In genomic region chr19:19427935-19428334, GRCh38 we compare ENCODE assay signal across 22 cellular contexts. TPM values are rescaled to one million over a fixed set of nuclear protein-coding genes. Genes with fewer than 3 reads are reported as not detected.
A peak's percentile ranks its signal among the peaks of the same experiment; 100 is the strongest.
DNase-seq lines count a peak whose midpoint lies in the region; ATAC-seq and TF ChIP-seq lines count a peak whose summit lies in the region.
"Had no signal": no experiment of that assay in that cellular context is flagged by ENCODE, and none has a peak within 500 bp of the region (broad histone marks: within the 10 kb centered on the region; RNA-seq: fewer than 3 reads in every experiment).

No MANE protein-coding gene starts in this region.

- WGBS in right cardiac atrium = 72% methylated on average over 5 of the region's 5 CpGs

- CTCF ChIA-PET in CD4-positive, alpha-beta memory T cell (lab: Charles Lee; ENCODE audit: partially characterized antibody) = no interaction called here
- CTCF ChIA-PET in WTC11 (lab: Charles Lee) = no interaction called here

- no peaks in the 10 kb centered on the region for H3K27me3 ChIP-seq in CD4-positive, alpha-beta memory T cell (ENCODE audit: insufficient read depth, low read length)
- H3K27me3 ChIP-seq in right cardiac atrium (ENCODE audit: control insufficient read depth, insufficient read depth) = no peaks in the 10 kb centered on the region
- H3K27me3 ChIP-seq: colonic mucosa, stomach, upper lobe of left lung had no signal

- H3K9me3 Mint-ChIP-seq in CD14-positive monocyte (no peaks in the 10 kb centered on the region), WTC11 (no peaks in the 10 kb centered on the region), natural killer cell (no peaks in the 10 kb centered on the region)
- peaks cover 0 to 2% (median 0%) of the 10 kb centered on the region in 8 donors for H3K9me3 Mint-ChIP-seq in CD4-positive, alpha-beta memory T cell

- H3K27ac ChIP-seq in CD4-positive, alpha-beta memory T cell (ENCODE audit: low read depth, low read length) = no peak overlapping the region
- no peak overlapping the region for H3K27ac ChIP-seq in right cardiac atrium (ENCODE audit: low read length)
- H3K27ac ChIP-seq: colonic mucosa, stomach had no signal

- ATAC-seq in WTC11 = no peak
- no peak for ATAC-seq in natural killer cell
- ATAC-seq in HG03139 (IDR thresholded peaks at IDR 0.05; ENCODE audit: unreplicated experiment) = no peak
- no peak for ATAC-seq in right cardiac atrium

- intact Hi-C loops in CD14-positive monocyte (cut with micrococcal nuclease) (no loop called here), natural killer cell (cut with micrococcal nuclease) (no loop called here), right cardiac atrium (cut with DNase I) (no loop called here)
- intact Hi-C loops in CD4-positive, alpha-beta memory T cell (cut with micrococcal nuclease) = no loop called here

- H3K4me3 Mint-ChIP-seq in CD14-positive monocyte = no peak overlapping the region
- peak overlapping the region in 1 of 8 donors; percentile 25 for H3K4me3 Mint-ChIP-seq in CD4-positive, alpha-beta memory T cell
- H3K4me3 Mint-ChIP-seq in WTC11 = no peak overlapping the region
- no peak overlapping the region for H3K4me3 Mint-ChIP-seq in natural killer cell

- TF ChIP-seq CTCF in CD14-positive monocyte (IDR thresholded peaks at IDR 0.05) (no peak), WTC11 (IDR thresholded peaks at IDR 0.05) (no peak), natural killer cell (IDR thresholded peaks at IDR 0.05) (no peak), GM13976 (IDR thresholded peaks at IDR 0.05; ENCODE audit: borderline replicate concordance, control extremely low read depth, extremely low read depth, insufficient read depth, missing control alignments) (no peak)

- in situ Hi-C loops in GM13976 (cut with MboI; ENCODE audit: low sequenced_read_pairs, unreplicated experiment) = no loop called here

- H3K36me3 Mint-ChIP-seq in CD14-positive monocyte = peaks cover 20 to 37% of the 10 kb centered on the region in 2 donors
- peaks cover 0 to 11% of the 10 kb centered on the region in 2 donors for H3K36me3 Mint-ChIP-seq in CD4-positive, alpha-beta memory T cell
- H3K36me3 Mint-ChIP-seq in WTC11 = no peaks in the 10 kb centered on the region
- no peaks in the 10 kb centered on the region for H3K36me3 Mint-ChIP-seq in natural killer cell

- H3K27me3 Mint-ChIP-seq in CD14-positive monocyte (ENCODE audit: low read depth in 3 of 3) (peaks cover 0 to 1% (median 0%) of the 10 kb centered on the region in 3 donors), WTC11 (ENCODE audit: low read depth) (no peaks in the 10 kb centered on the region), natural killer cell (ENCODE audit: low read depth in 2 of 2) (no peaks in the 10 kb centered on the region)
- no peaks in the 10 kb centered on the region for H3K27me3 Mint-ChIP-seq in CD4-positive, alpha-beta memory T cell

- no peak for DNase-seq in CD14-positive monocyte (ENCODE audit: low spot score)
- DNase-seq in CD4-positive, alpha-beta memory T cell = no peak
- DNase-seq in WTC11 (ENCODE audit: low spot score) = no peak
- no peak for DNase-seq in natural killer cell
- no peak for DNase-seq in activated gamma-delta T cell treated with Interleukin-2 at 50 U/mL for 16 hours
- no peak for DNase-seq in GM13976 (ENCODE audit: low spot score)
- no peak for DNase-seq in right cardiac atrium
- DNase-seq: activated CD4-positive, alpha-beta T cell treated with anti-CD3 and anti-CD28 coated beads, Interleukin-2, amount 50 U/mL, for 4 hours; colonic mucosa; head of caudate nucleus; IMR-90; NCI-H1436 treated with DMSO at 0.1 percent for 48 hours; NCI-H2171 treated with DMSO at 0.1 percent for 48 hours; NCI-H526 treated with DMSO at 0.1 percent for 48 hours; OCI-M1; Right ventricle myocardium superior; stimulated activated CD4-positive, alpha-beta T cell treated with anti-CD3 and anti-CD28 coated beads, Interleukin-4, amount 100 ng/mL, for 1 hour; stomach; T-helper 1 cell had no signal

- H3K4me1 Mint-ChIP-seq in CD14-positive monocyte (peaks cover 42% of the 10 kb centered on the region), WTC11 (peaks cover 43% of the 10 kb centered on the region), natural killer cell (peaks cover 61 to 78% of the 10 kb centered on the region in 2 donors)
- H3K4me1 Mint-ChIP-seq in CD4-positive, alpha-beta memory T cell = peaks cover 46 to 100% (median 75%) of the 10 kb centered on the region in 4 donors

- no peaks in the 10 kb centered on the region for H3K9me3 ChIP-seq in CD4-positive, alpha-beta memory T cell (ENCODE audit: control insufficient read depth in 1 of 2, low read length in 2 of 2)
- H3K9me3 ChIP-seq in right cardiac atrium (ENCODE audit: control insufficient read depth, low read length) = no peaks in the 10 kb centered on the region
- H3K9me3 ChIP-seq: colonic mucosa, stomach, upper lobe of left lung had no signal

- no peak overlapping the region for H3K4me3 ChIP-seq in CD4-positive, alpha-beta memory T cell (ENCODE audit: low read length in 2 of 2)
- H3K4me3 ChIP-seq in right cardiac atrium (ENCODE audit: low read length) = no peak overlapping the region
- H3K4me3 ChIP-seq: colonic mucosa, smooth muscle cell, stomach, upper lobe of left lung had no signal

- POLR2A ChIA-PET in CD4-positive, alpha-beta memory T cell (lab: Charles Lee; ENCODE audit: partially characterized antibody) = no interaction called here
- POLR2A ChIA-PET in WTC11 (lab: Charles Lee) = no interaction called here

- H3K36me3 ChIP-seq in CD4-positive, alpha-beta memory T cell (ENCODE audit: insufficient read depth, low read length) = no peaks in the 10 kb centered on the region
- H3K36me3 ChIP-seq: colonic mucosa, upper lobe of left lung had no signal

- H3K4me1 ChIP-seq in CD4-positive, alpha-beta memory T cell (ENCODE audit: insufficient read depth, low read length) = peaks cover 85% of the 10 kb centered on the region
- peaks cover 18% of the 10 kb centered on the region for H3K4me1 ChIP-seq in right cardiac atrium (ENCODE audit: control insufficient read depth, insufficient read depth, low read length)

- H3K27ac Mint-ChIP-seq in CD14-positive monocyte (peak overlapping the region; percentile 91 to 97 (median 96)), WTC11 (peak overlapping the region; percentile 62), natural killer cell (peak overlapping the region; percentile 84 to 86)
- H3K27ac Mint-ChIP-seq in CD4-positive, alpha-beta memory T cell = peak overlapping the region in 6 of 7 donors; percentile 4 to 77 (median 54)

TF ChIP-seq in WTC11, 78 proteins besides CTCF, POLR2A, EP300 and RAD21 (continues in another document):
- TF ChIP-seq ZNF219 (CRISPR knock-in tag; IDR thresholded peaks at IDR 0.05; ENCODE audit: borderline replicate concordance) = no peak
- no peak for TF ChIP-seq STAT6 (CRISPR knock-in tag; conservative IDR thresholded peaks at IDR 0.05; ENCODE audit: low read depth)
- no peak for TF ChIP-seq PRDM15 (CRISPR knock-in tag; IDR thresholded peaks at IDR 0.05)
- no peak for TF ChIP-seq FOXP1 (CRISPR knock-in tag; IDR thresholded peaks at IDR 0.05; ENCODE audit: borderline replicate concordance)

RNA-seq across cellular contexts. Expression of gene GATAD2A, which starts 22.5 kb away (rescaled TPM):
- polyA plus RNA-seq in CD14-positive monocyte (1 to 10 TPM; 8.0 to 8.7 TPM), right cardiac atrium (12.2 TPM)
- 100 to 1,000 TPM; 101 to 108 TPM for total RNA-seq in CD4-positive, alpha-beta memory T cell
- polyA plus RNA-seq in CD4-positive, alpha-beta memory T cell = 10 to 100 TPM in 1 of 2 donors, 1 to 10 TPM in 1; 3.8 to 30.6 TPM
- total RNA-seq in WTC11 (2021) (186 to 209 TPM (median 189 TPM) in 3 replicates), natural killer cell (100 to 1,000 TPM; 209 to 232 (median 230) TPM), right cardiac atrium (10 to 100 TPM; 31.4 to 53.9 (median 36.0) TPM)
